1 cellular context compared by ENCODE assay signal in genomic region chr7:149027560-149028345, GRCh38.
A peak's percentile ranks its signal among the peaks of the same experiment; 100 is the strongest.
TF ChIP-seq lines count a peak whose summit lies in the region.

No MANE protein-coding gene starts in this region.

TF ChIP-seq in HepG2, 621 proteins besides CTCF, POLR2A, EP300 and RAD21 (continued from another document):
- TF ChIP-seq ATF5 (CRISPR knock-in tag; IDR thresholded peaks at IDR 0.05; ENCODE audit: low read depth) (no peak), HNRNPUL1 (IDR thresholded peaks at IDR 0.05; ENCODE audit: low read depth, low read length) (no peak), ZNF101 (CRISPR knock-in tag; IDR thresholded peaks at IDR 0.05; ENCODE audit: borderline replicate concordance, low read depth) (no peak), ZC3H4 (CRISPR knock-in tag; IDR thresholded peaks at IDR 0.05; ENCODE audit: borderline replicate concordance) (no peak), MAFG (CRISPR knock-in tag; IDR thresholded peaks at IDR 0.05) (no peak), SUZ12 (IDR thresholded peaks at IDR 0.05; ENCODE audit: low read depth, low read length) (no peak), KDM6A (CRISPR knock-in tag; IDR thresholded peaks at IDR 0.05; ENCODE audit: low read depth) (no peak), MED13 (CRISPR knock-in tag; IDR thresholded peaks at IDR 0.05) (no peak), KDM5A (IDR thresholded peaks at IDR 0.05; ENCODE audit: borderline replicate concordance, low read length) (peak; percentile 45; the same call in 1 of the 2 replicates), ZBTB1 (CRISPR knock-in tag; IDR thresholded peaks at IDR 0.05; ENCODE audit: borderline replicate concordance) (no peak), ZNF703 (CRISPR knock-in tag; IDR thresholded peaks at IDR 0.05; ENCODE audit: borderline replicate concordance) (no peak), ZNF446 (CRISPR knock-in tag; IDR thresholded peaks at IDR 0.05) (peak; percentile 67; the same call in 1 of the 2 replicates), ZNF121 (CRISPR knock-in tag; IDR thresholded peaks at IDR 0.05) (no peak), SMAD1 (CRISPR knock-in tag; IDR thresholded peaks at IDR 0.05; ENCODE audit: borderline replicate concordance, low read depth) (no peak)
TF ChIP-seq in HepG2: peak in this region for 19.
